In genomic region chr11:17384002-17384511, GRCh38 we compare ENCODE assay signal across 8 cellular contexts. TPM values are rescaled to one million over a fixed set of nuclear protein-coding genes. Genes with fewer than 3 reads are reported as not detected.
DNase-seq lines count a peak whose midpoint lies in the region; ATAC-seq, FAIRE-seq and TF ChIP-seq lines count a peak whose summit lies in the region.

No MANE protein-coding gene starts in this region.

- H2AFZ ChIP-seq in keratinocyte (ENCODE audit: control insufficient read depth, low read length) = no peak overlapping the region

- no peak overlapping the region for H3K27ac ChIP-seq in WERI-Rb-1
- H3K27ac ChIP-seq in breast epithelium = no peak overlapping the region
- H3K27ac ChIP-seq in keratinocyte (ENCODE audit: control insufficient read depth, insufficient read depth, low read length) = no peak overlapping the region

- no peak for ATAC-seq in HG03139 (IDR thresholded peaks at IDR 0.05; ENCODE audit: unreplicated experiment)

- TF ChIP-seq POLR2A in breast epithelium (IDR thresholded peaks at IDR 0.05) = no peak

- TF ChIP-seq CTCF in HFF-Myc (IDR thresholded peaks at IDR 0.05; ENCODE audit: low read depth, low read length, missing control alignments) (peak; percentile 94), WERI-Rb-1 (IDR thresholded peaks at IDR 0.05; ENCODE audit: low read depth, low read length) (peak; percentile 87), breast epithelium (IDR thresholded peaks at IDR 0.05) (peak; percentile 65 to 91 (median 83)), keratinocyte (optimal IDR thresholded peaks at IDR 0.05 in 1 of 3, IDR thresholded peaks at IDR 0.05 in 1 of 3, conservative IDR thresholded peaks at IDR 0.05 in 1 of 3; ENCODE audit: extremely low read depth in 1 of 3, insufficient read depth in 2 of 3, low read length in 3 of 3) (peak; percentile 86 to 89 (median 88))

- no peak overlapping the region for H3K4me2 ChIP-seq in keratinocyte (ENCODE audit: control insufficient read depth, extremely low read depth, insufficient read depth, low read depth, low read length)

- DNase-seq in DMS79 (lab: John Stamatoyannopoulos, UW) (peak; percentile 53), HFF-Myc (ENCODE audit: extremely low read depth, low read depth) (peak; percentile 52), NCI-H2107 treated with DMSO at 0.1 percent for 48 hours (lab: John Stamatoyannopoulos, UW; ENCODE audit: unreplicated experiment) (peak; percentile 43), WERI-Rb-1 (peak; percentile 79), breast epithelium (ENCODE audit: low spot score in 2 of 2) (peak in 1 of 2 donors; percentile 77), keratinocyte (ENCODE audit: low read depth, low spot score) (peak; percentile 42)
- DNase-seq in stimulated activated CD4-positive, alpha-beta T cell treated with anti-CD3 and anti-CD28 coated beads, Interleukin-1b, Interleukin-23, amount 100 ng/mL, for 4 hours (ENCODE audit: low read depth in 2 of 2) = peak; percentile 71 to 74

- no peaks in the 10 kb centered on the region for H3K9me3 ChIP-seq in WERI-Rb-1 (ENCODE audit: severe bottlenecking)
- H3K9me3 ChIP-seq in breast epithelium = no peaks in the 10 kb centered on the region
- no peaks in the 10 kb centered on the region for H3K9me3 ChIP-seq in keratinocyte (ENCODE audit: control insufficient read depth, low read depth, low read length)

- dilution Hi-C loops in keratinocyte (cut with MboI; ENCODE audit: extremely low pct_ligation_motif_present, low sequenced_read_pairs) = no loop called here

- intact Hi-C loops in breast epithelium (cut with DNase I; ENCODE audit: low total_unique reads) = no loop called here

- H3K36me3 ChIP-seq in WERI-Rb-1 (peaks cover 14% of the 10 kb centered on the region), breast epithelium (no peaks in the 10 kb centered on the region), keratinocyte (ENCODE audit: control insufficient read depth in 2 of 2, extremely low read depth in 1 of 2, insufficient read depth in 2 of 2, low read length in 2 of 2) (no peaks in the 10 kb centered on the region)

- no peaks in the 10 kb centered on the region for H4K20me1 ChIP-seq in keratinocyte (ENCODE audit: control insufficient read depth, extremely low read depth, insufficient read depth, low read length)

- H3K27me3 ChIP-seq in WERI-Rb-1 (ENCODE audit: insufficient read depth, low read depth, severe bottlenecking) = no peaks in the 10 kb centered on the region
- no peaks in the 10 kb centered on the region for H3K27me3 ChIP-seq in breast epithelium
- H3K27me3 ChIP-seq in keratinocyte (ENCODE audit: control insufficient read depth, extremely low read depth, insufficient read depth, low read length) = peaks cover 6% of the 10 kb centered on the region

- peak; percentile 86 for FAIRE-seq in keratinocyte (lab: Jason Lieb, UNC)

- H3K79me2 ChIP-seq in keratinocyte (ENCODE audit: control insufficient read depth, insufficient read depth, low read length) = no peaks in the 10 kb centered on the region

- H3K4me3 ChIP-seq in HFF-Myc (replicated peaks; ENCODE audit: low read depth, low read length) (no peak overlapping the region), WERI-Rb-1 (ENCODE audit: low read depth, low read length) (no peak overlapping the region), breast epithelium (no peak overlapping the region), keratinocyte (ENCODE audit: control insufficient read depth in 2 of 3, extremely low read depth in 1 of 3, insufficient read depth in 2 of 3, low read depth in 1 of 3, low read length in 3 of 3) (no peak overlapping the region)

- H3K9me1 ChIP-seq in keratinocyte (ENCODE audit: control insufficient read depth, extremely low read depth, insufficient read depth, low read length) = no peaks in the 10 kb centered on the region

- H3K9ac ChIP-seq in keratinocyte (ENCODE audit: control insufficient read depth, extremely low read depth, insufficient read depth, low read length) = no peak overlapping the region

- H3K4me1 ChIP-seq in breast epithelium = no peaks in the 10 kb centered on the region
- H3K4me1 ChIP-seq in keratinocyte (ENCODE audit: control insufficient read depth, extremely low read depth, insufficient read depth, low read length) = peaks cover 4% of the 10 kb centered on the region

RNA-seq across cellular contexts. Expression of gene KCNJ11, which starts 4.4 kb away (rescaled TPM):
- total RNA-seq in breast epithelium = 1 to 10 TPM in 2 of 3 donors, under 1 TPM in 1; 0.80 to 5.0 (median 4.9) TPM
- polyA plus RNA-seq in keratinocyte = 0.03 TPM in 1 of 3 replicates, not detected in the others
- not detected for polyA plus RNA-seq in keratinocyte (2011; ENCODE audit: low read depth)
- polyA plus RNA-seq in keratinocyte (2011; cell fraction: cytosol; rRNA removed) = not detected in 2 replicates
- polyA plus RNA-seq in keratinocyte (2011; cell fraction: nucleus; rRNA removed) = not detected in 2 replicates
- polyA plus RNA-seq in keratinocyte (2012; ENCODE audit: low replicate concordance) = 0.10 and 0.11 TPM in 2 replicates
- polyA minus RNA-seq in keratinocyte = not detected in 3 replicates
- polyA minus RNA-seq in keratinocyte (2011; cell fraction: cytosol; rRNA and poly(A)+ RNA removed) = not detected
- polyA minus RNA-seq in keratinocyte (2011; cell fraction: nucleus; rRNA and poly(A)+ RNA removed) = not detected in 2 replicates

RNA-seq across cellular contexts. Expression of gene NCR3LG1, which starts 32.5 kb away (rescaled TPM):
- total RNA-seq in breast epithelium = 1 to 10 TPM; 2.9 to 5.0 (median 4.3) TPM
- polyA plus RNA-seq in keratinocyte = 3.2 to 3.9 TPM (median 3.5 TPM) in 3 replicates
- polyA plus RNA-seq in keratinocyte (2011; ENCODE audit: low read depth) = 1.3 TPM
- 1.2 and 1.4 TPM in 2 replicates for polyA plus RNA-seq in keratinocyte (2011; cell fraction: cytosol; rRNA removed)
- 9.6 TPM in 2 replicates for polyA plus RNA-seq in keratinocyte (2011; cell fraction: nucleus; rRNA removed)
- 1.6 and 2.2 TPM in 2 replicates for polyA plus RNA-seq in keratinocyte (2012; ENCODE audit: low replicate concordance)
- 4.6 to 9.3 TPM (median 6.4 TPM) in 3 replicates for polyA minus RNA-seq in keratinocyte
- 4.8 TPM for polyA minus RNA-seq in keratinocyte (2011; cell fraction: cytosol; rRNA and poly(A)+ RNA removed)
- polyA minus RNA-seq in keratinocyte (2011; cell fraction: nucleus; rRNA and poly(A)+ RNA removed) = 9.8 and 15.9 TPM in 2 replicates
